Comparison of ENCODE assay signal across 1 cellular context in the genomic region with DNA sequence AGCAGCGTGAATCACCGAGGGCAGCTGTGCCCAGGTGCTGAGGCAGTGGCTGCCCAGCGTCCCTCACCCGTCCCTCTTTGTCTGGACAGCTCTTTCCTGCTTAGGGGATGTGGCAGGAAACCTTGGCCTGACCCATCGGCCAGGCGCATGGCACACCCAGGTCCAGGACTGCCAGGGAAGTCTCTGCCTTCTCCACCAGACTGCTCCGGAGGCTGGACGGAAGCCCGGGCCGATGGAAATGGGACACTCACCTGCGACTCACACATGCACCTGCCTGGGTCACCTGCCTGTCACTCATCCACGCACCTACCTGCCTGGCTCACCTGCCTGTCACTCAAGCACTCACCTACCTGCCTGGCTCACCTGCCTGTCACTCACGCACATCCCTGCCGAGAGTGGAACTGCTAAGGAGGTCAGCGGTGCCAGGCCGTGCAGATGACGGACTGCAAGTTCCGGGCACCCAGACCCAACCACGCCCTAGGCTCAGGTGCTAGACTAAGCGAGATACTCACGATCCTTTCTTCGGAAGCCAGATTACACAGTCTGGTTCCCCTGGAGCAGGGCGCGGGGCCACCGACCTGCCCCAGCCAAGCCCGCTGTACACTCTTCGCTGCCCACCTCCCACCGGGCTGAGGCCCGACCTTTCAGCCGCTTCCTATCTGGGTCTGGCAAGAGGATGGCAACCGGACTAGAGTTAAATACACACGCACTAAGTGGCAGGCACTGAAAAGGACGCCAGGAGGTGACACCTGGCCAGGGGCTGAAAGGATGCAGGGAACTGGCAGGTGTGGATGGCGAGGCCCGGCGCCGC.
TF ChIP-seq lines count a peak whose summit lies in the region.

No MANE protein-coding gene starts in this region.

TF ChIP-seq in GM12878, 131 proteins besides CTCF, POLR2A, EP300 and RAD21:
- TF ChIP-seq, protein P1, sequence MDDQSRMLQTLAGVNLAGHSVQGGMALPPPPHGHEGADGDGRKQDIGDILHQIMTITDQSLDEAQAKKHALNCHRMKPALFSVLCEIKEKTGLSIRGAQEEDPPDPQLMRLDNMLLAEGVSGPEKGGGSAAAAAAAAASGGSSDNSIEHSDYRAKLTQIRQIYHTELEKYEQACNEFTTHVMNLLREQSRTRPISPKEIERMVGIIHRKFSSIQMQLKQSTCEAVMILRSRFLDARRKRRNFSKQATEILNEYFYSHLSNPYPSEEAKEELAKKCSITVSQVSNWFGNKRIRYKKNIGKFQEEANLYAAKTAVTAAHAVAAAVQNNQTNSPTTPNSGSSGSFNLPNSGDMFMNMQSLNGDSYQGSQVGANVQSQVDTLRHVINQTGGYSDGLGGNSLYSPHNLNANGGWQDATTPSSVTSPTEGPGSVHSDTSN (IDR thresholded peaks at IDR 0.05; ENCODE audit: insufficient replicate concordance, low read depth, low read length) = peak; percentile 54
- TF ChIP-seq FOXM1 (IDR thresholded peaks at IDR 0.05; ENCODE audit: low read depth, low read length) (no peak), NR2C2 (IDR thresholded peaks at IDR 0.05; ENCODE audit: borderline replicate concordance, control insufficient read depth, insufficient read length, low read depth) (no peak), MEF2B (IDR thresholded peaks at IDR 0.05; ENCODE audit: partially characterized antibody, poor library complexity, severe bottlenecking) (no peak)
- TF ChIP-seq, protein P2, sequence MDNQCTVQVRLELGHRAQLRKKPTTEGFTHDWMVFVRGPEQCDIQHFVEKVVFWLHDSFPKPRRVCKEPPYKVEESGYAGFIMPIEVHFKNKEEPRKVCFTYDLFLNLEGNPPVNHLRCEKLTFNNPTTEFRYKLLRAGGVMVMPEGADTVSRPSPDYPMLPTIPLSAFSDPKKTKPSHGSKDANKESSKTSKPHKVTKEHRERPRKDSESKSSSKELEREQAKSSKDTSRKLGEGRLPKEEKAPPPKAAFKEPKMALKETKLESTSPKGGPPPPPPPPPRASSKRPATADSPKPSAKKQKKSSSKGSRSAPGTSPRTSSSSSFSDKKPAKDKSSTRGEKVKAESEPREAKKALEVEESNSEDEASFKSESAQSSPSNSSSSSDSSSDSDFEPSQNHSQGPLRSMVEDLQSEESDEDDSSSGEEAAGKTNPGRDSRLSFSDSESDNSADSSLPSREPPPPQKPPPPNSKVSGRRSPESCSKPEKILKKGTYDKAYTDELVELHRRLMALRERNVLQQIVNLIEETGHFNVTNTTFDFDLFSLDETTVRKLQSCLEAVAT (IDR thresholded peaks at IDR 0.05) = peak; percentile 63; the same call in 1 of the 2 replicates
- TF ChIP-seq, protein P3, sequence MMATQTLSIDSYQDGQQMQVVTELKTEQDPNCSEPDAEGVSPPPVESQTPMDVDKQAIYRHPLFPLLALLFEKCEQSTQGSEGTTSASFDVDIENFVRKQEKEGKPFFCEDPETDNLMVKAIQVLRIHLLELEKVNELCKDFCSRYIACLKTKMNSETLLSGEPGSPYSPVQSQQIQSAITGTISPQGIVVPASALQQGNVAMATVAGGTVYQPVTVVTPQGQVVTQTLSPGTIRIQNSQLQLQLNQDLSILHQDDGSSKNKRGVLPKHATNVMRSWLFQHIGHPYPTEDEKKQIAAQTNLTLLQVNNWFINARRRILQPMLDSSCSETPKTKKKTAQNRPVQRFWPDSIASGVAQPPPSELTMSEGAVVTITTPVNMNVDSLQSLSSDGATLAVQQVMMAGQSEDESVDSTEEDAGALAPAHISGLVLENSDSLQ (IDR thresholded peaks at IDR 0.05) = peak; percentile 81
